Comparison of ENCODE assay signal across 8 cellular contexts in the genomic region with DNA sequence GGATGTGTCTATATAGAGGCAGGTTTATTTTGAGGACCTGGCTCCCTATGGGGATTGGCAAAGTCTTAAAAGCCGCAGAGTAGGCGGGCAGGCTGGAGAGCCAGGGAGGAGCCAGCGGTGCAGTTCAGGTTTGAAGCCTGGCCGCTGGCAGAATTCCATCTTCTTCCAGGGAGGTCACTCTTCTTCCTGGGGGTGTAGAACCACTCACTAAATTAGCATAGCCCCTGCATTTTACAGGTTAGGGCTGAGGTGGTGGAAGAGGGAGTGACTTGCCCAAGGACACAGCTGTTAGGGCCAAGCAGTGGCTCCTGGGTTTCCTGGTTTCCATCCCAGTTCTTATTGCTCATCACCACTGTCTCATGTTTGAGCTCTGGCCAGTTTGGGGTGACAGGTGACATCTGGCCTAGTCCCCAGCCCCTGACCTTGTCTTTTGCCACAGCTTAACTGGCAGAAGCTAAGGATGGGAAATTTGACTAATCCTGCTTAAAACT. TPM values are rescaled to one million over a fixed set of nuclear protein-coding genes. Genes with fewer than 3 reads are reported as not detected.
DNase-seq lines count a peak whose midpoint lies in the region; ATAC-seq, FAIRE-seq and TF ChIP-seq lines count a peak whose summit lies in the region.

No MANE protein-coding gene starts in this region.

- peak overlapping the region; percentile 69 for H3K27ac Mint-ChIP-seq in MCF 10A (ENCODE audit: low read depth, unreplicated experiment)
- H3K27ac Mint-ChIP-seq in stimulated activated effector memory CD8-positive, alpha-beta T cell treated with anti-CD3 and anti-CD28 coated beads, Interleukin-12 subunit alpha, Interleukin-12 subunit beta, amount 100 ng/mL, for 72 hours, result peak overlapping the region; percentile 75

- ATAC-seq in Panc1 (peak; percentile 69), HG02588 (IDR thresholded peaks at IDR 0.05; ENCODE audit: unreplicated experiment) (no peak)
- ATAC-seq in stimulated activated effector memory CD8-positive, alpha-beta T cell treated with anti-CD3 and anti-CD28 coated beads, Interleukin-12 subunit alpha, Interleukin-12 subunit beta, amount 100 ng/mL, for 72 hours, result peak; percentile 22

- DNase-seq in AG04450 (ENCODE audit: low read depth, low spot score) (no peak), H7 (peak; percentile 78), Panc1 (ENCODE audit: low read depth, low spot score) (no peak), MCF 10A (ENCODE audit: unreplicated experiment) (peak; percentile 79), iris pigment epithelial cell (ENCODE audit: low read depth) (peak; percentile 42), GM19239 (ENCODE audit: insufficient read length, low spot score) (no peak)
- DNase-seq in stimulated activated effector memory CD8-positive, alpha-beta T cell treated with anti-CD3 and anti-CD28 coated beads, Interleukin-12 subunit alpha, Interleukin-12 subunit beta, amount 100 ng/mL, for 72 hours (ENCODE audit: low spot score in 2 of 2), result no peak

- intact Hi-C loops in Panc1 (cut with micrococcal nuclease; ENCODE audit: unreplicated experiment) (no loop called here), MCF 10A (cut with micrococcal nuclease) (loop anchor here (10.0 kb wide), 1 partner anchor 420 kb away; no protein-coding TSS in a partner anchor)

- peaks cover 15% of the 10 kb centered on the region for H3K4me1 ChIP-seq in Panc1 (ENCODE audit: control insufficient read depth, insufficient read depth, low read length)

- H3K27me3 Mint-ChIP-seq in MCF 10A (ENCODE audit: insufficient read depth, unreplicated experiment), result no peaks in the 10 kb centered on the region

- peaks cover 11% of the 10 kb centered on the region for H3K36me3 Mint-ChIP-seq in MCF 10A (ENCODE audit: insufficient read depth, unreplicated experiment)
- peaks cover 12% of the 10 kb centered on the region for H3K36me3 Mint-ChIP-seq in stimulated activated effector memory CD8-positive, alpha-beta T cell treated with anti-CD3 and anti-CD28 coated beads, Interleukin-12 subunit alpha, Interleukin-12 subunit beta, amount 100 ng/mL, for 72 hours

- peak overlapping the region; percentile 77 for H3K4me3 Mint-ChIP-seq in MCF 10A (ENCODE audit: unreplicated experiment)
- H3K4me3 Mint-ChIP-seq in stimulated activated effector memory CD8-positive, alpha-beta T cell treated with anti-CD3 and anti-CD28 coated beads, Interleukin-12 subunit alpha, Interleukin-12 subunit beta, amount 100 ng/mL, for 72 hours, result peak overlapping the region; percentile 79

- H3K27ac ChIP-seq in AG04450 (ENCODE audit: low read depth, low read length) (no peak overlapping the region), Panc1 (ENCODE audit: low read length) (peak overlapping the region; percentile 73)

- TF ChIP-seq CTCF in AG04450 (IDR thresholded peaks at IDR 0.05; ENCODE audit: low read depth, low read length) (no peak), Panc1 (IDR thresholded peaks at IDR 0.05) (no peak), MCF 10A (IDR thresholded peaks at IDR 0.05; ENCODE audit: unreplicated experiment) (no peak)

- H3K9me3 Mint-ChIP-seq in MCF 10A (ENCODE audit: unreplicated experiment), result no peaks in the 10 kb centered on the region
- no peaks in the 10 kb centered on the region for H3K9me3 Mint-ChIP-seq in stimulated activated effector memory CD8-positive, alpha-beta T cell treated with anti-CD3 and anti-CD28 coated beads, Interleukin-12 subunit alpha, Interleukin-12 subunit beta, amount 100 ng/mL, for 72 hours

- BruUV-seq in Panc1 (replicated peaks; lab: Mats Ljungman, UMichigan) (no TSS peak), MCF 10A (replicated peaks; lab: Mats Ljungman, UMichigan) (no TSS peak)

- no peaks in the 10 kb centered on the region for H3K27me3 ChIP-seq in AG04450 (ENCODE audit: control insufficient read depth, insufficient read depth, low read length)
- H3K27me3 ChIP-seq in H7 (ENCODE audit: control insufficient read depth, insufficient read depth, low read length), result no peaks in the 10 kb centered on the region
- H3K27me3 ChIP-seq in Panc1 (ENCODE audit: control insufficient read depth, insufficient read depth, low read length), result no peaks in the 10 kb centered on the region

- no peaks in the 10 kb centered on the region for H3K9me3 ChIP-seq in AG04450 (ENCODE audit: control insufficient read depth, insufficient read depth, low read length)
- no peaks in the 10 kb centered on the region for H3K9me3 ChIP-seq in Panc1 (ENCODE audit: control insufficient read depth, insufficient read depth, low read depth, low read length)

- no peak for FAIRE-seq in GM19239 (lab: Jason Lieb, UNC)

- H3K4me3 ChIP-seq in AG04450 (ENCODE audit: low read depth, low read length) (peak overlapping the region; percentile 79), H7 (ENCODE audit: insufficient read depth, low read depth, low read length) (peak overlapping the region; percentile 84), Panc1 (ENCODE audit: low read depth in 2 of 2, low read length in 2 of 2) (peak overlapping the region; percentile 70 to 81)

- peaks cover 7% of the 10 kb centered on the region for H3K36me3 ChIP-seq in H7 (replicated peaks; ENCODE audit: control insufficient read depth, insufficient read depth, low read length)
- no peaks in the 10 kb centered on the region; the same call in 1 of the 2 replicates for H3K36me3 ChIP-seq in Panc1 (ENCODE audit: control insufficient read depth, insufficient read depth, low read length)

- POLR2A ChIA-PET in AG04450 (lab: Yijun Ruan, JAX), result interaction anchor here (0.5 to 1.0 kb wide), 2 partner anchors 17 to 22 kb away, joined by 3 to 5 read pairs; no protein-coding TSS in a partner anchor
- POLR2A ChIA-PET in Panc1 (lab: Charles Lee), result no interaction called here
- POLR2A ChIA-PET in MCF 10A (lab: Yijun Ruan, JAX), result interaction anchor here (0.7 to 3.2 kb wide), 10 partner anchors 10 to 150 kb away, joined by 3 to 41 read pairs (median 6); partner anchors contain the start of genes CAMK2N1 and DDOST

- CTCF ChIA-PET in AG04450 (lab: Charles Lee) (interaction anchor here (1.0 to 8.4 kb wide), 7 partner anchors 11 to 111 kb away, joined by 3 to 116 read pairs (median 4); no protein-coding TSS in a partner anchor), Panc1 (lab: Charles Lee) (interaction anchor here (2.2 kb wide), 1 partner anchor 59 kb away, joined by 18 read pairs; no protein-coding TSS in a partner anchor), MCF 10A (lab: Yijun Ruan, JAX) (interaction anchor here (0.6 to 7.6 kb wide), 8 partner anchors 10 to 1243 kb away, joined by 3 to 55 read pairs (median 7); no protein-coding TSS in a partner anchor)

- in situ Hi-C loops in Panc1 (cut with HindIII; ENCODE audit: low pct_unique_long_range_greater_than_20kb, low sequenced_read_pairs), result no loop called here

- H3K4me1 Mint-ChIP-seq in MCF 10A (ENCODE audit: insufficient read depth, unreplicated experiment), result peaks cover 12% of the 10 kb centered on the region
- H3K4me1 Mint-ChIP-seq in stimulated activated effector memory CD8-positive, alpha-beta T cell treated with anti-CD3 and anti-CD28 coated beads, Interleukin-12 subunit alpha, Interleukin-12 subunit beta, amount 100 ng/mL, for 72 hours, result peaks cover 16% of the 10 kb centered on the region

RNA-seq across cellular contexts. Expression of gene PINK1, which starts 1.4 kb away (rescaled TPM):
- polyA plus RNA-seq in AG04450 (2011; rRNA removed), result 43.8 and 49.0 TPM in 2 replicates
- 23.5 and 28.5 TPM in 2 replicates for polyA minus RNA-seq in AG04450 (2011; rRNA and poly(A)+ RNA removed)
- total RNA-seq in H7 (2014; rRNA removed; shearing (Covaris generic)), result 158 and 161 TPM in 2 replicates
- total RNA-seq in Panc1 (2021; ENCODE audit: unreplicated experiment) (32.1 TPM), MCF 10A (2022) (20.9 and 26.1 TPM in 2 replicates)
- 48.0 TPM for polyA plus RNA-seq in Panc1 (2012; ENCODE audit: insufficient read length)

RNA-seq across cellular contexts. Expression of gene DDOST, which starts 26.5 kb away (rescaled TPM):
- 494 and 553 TPM in 2 replicates for polyA plus RNA-seq in AG04450 (2011; rRNA removed)
- 199 and 233 TPM in 2 replicates for polyA minus RNA-seq in AG04450 (2011; rRNA and poly(A)+ RNA removed)
- total RNA-seq in H7 (2014; rRNA removed; shearing (Covaris generic)), result 554 and 563 TPM in 2 replicates
- total RNA-seq in Panc1 (2021; ENCODE audit: unreplicated experiment) (337 TPM), MCF 10A (2022) (292 and 397 TPM in 2 replicates)
- 314 TPM for polyA plus RNA-seq in Panc1 (2012; ENCODE audit: insufficient read length)

RNA-seq across cellular contexts. Expression of gene CDA, which starts 45.7 kb away (rescaled TPM):
- 2.8 and 4.2 TPM in 2 replicates for polyA plus RNA-seq in AG04450 (2011; rRNA removed)
- 4.2 and 5.1 TPM in 2 replicates for polyA minus RNA-seq in AG04450 (2011; rRNA and poly(A)+ RNA removed)
- total RNA-seq in H7 (2014; rRNA removed; shearing (Covaris generic)), result 37.1 and 39.4 TPM in 2 replicates
- total RNA-seq in Panc1 (2021; ENCODE audit: unreplicated experiment) (0.62 TPM), MCF 10A (2022) (not detected in 2 replicates)
- not detected for polyA plus RNA-seq in Panc1 (2012; ENCODE audit: insufficient read length)

Comparison
In these comparisons a context has a peak if more than half of its experiments do, and no peak if none do; other contexts are left out.
1. DNase-seq: peak in H7 (single experiment), MCF 10A (single experiment) and iris pigment epithelial cell (single experiment); none in AG04450 (single experiment), Panc1 (single experiment), stimulated activated effector memory CD8-positive, alpha-beta T cell treated with anti-CD3 and anti-CD28 coated beads, Interleukin-12 subunit alpha, Interleukin-12 subunit beta, amount 100 ng/mL, for 72 hours (0 of 2) and GM19239 (single experiment).
2. RNA of gene CDA, which starts 45.7 kb away (total RNA-seq): 37.1 to 39.4 TPM in H7; 0.62 TPM in Panc1 (single experiment) and not detected in MCF 10A; every median in the first group is over 10 times any median in the second.
3. Peak in every context shown above with its lines, with median percentiles within 50 percentile points of each other: H3K4me3 ChIP-seq.